1 cellular context compared by ENCODE assay signal in genomic region chr22:24393012-24393559, GRCh38.
TF ChIP-seq lines count a peak whose summit lies in the region.

No MANE protein-coding gene starts in this region.

TF ChIP-seq in IMR-90, 13 proteins besides CTCF, POLR2A, EP300 and RAD21 (continued from another document):
- no peak for TF ChIP-seq RFX5 (IDR thresholded peaks at IDR 0.05; ENCODE audit: low read depth, low read length)
- no peak for TF ChIP-seq NFE2L2 (IDR thresholded peaks at IDR 0.05; ENCODE audit: low read depth, low read length)
- TF ChIP-seq BHLHE40 (IDR thresholded peaks at IDR 0.05; ENCODE audit: low read depth, low read length), result no peak
- TF ChIP-seq MAZ (IDR thresholded peaks at IDR 0.05; ENCODE audit: borderline replicate concordance, low read depth, low read length), result no peak
- TF ChIP-seq SMC3 (IDR thresholded peaks at IDR 0.05; ENCODE audit: low read depth, low read length), result no peak
- no peak for TF ChIP-seq MXI1 (IDR thresholded peaks at IDR 0.05; ENCODE audit: borderline replicate concordance, low read depth, low read length)
- no peak for TF ChIP-seq FOS (IDR thresholded peaks at IDR 0.05; ENCODE audit: low read depth, low read length)
- no peak for TF ChIP-seq MAFK (IDR thresholded peaks at IDR 0.05; ENCODE audit: low read depth, low read length)
- no peak for TF ChIP-seq USF2 (IDR thresholded peaks at IDR 0.05; ENCODE audit: low read depth, low read length)
- no peak for TF ChIP-seq CEBPB (IDR thresholded peaks at IDR 0.05; ENCODE audit: low read depth, low read length)
- no peak for TF ChIP-seq ELK1 (IDR thresholded peaks at IDR 0.05; ENCODE audit: borderline replicate concordance, low read depth, low read length)
- TF ChIP-seq CHD1 (IDR thresholded peaks at IDR 0.05; ENCODE audit: low read depth, low read length), result no peak
TF ChIP-seq in IMR-90: peak in this region for 0.
